ENCODE assay signal across 1 cellular context in the genomic region with DNA sequence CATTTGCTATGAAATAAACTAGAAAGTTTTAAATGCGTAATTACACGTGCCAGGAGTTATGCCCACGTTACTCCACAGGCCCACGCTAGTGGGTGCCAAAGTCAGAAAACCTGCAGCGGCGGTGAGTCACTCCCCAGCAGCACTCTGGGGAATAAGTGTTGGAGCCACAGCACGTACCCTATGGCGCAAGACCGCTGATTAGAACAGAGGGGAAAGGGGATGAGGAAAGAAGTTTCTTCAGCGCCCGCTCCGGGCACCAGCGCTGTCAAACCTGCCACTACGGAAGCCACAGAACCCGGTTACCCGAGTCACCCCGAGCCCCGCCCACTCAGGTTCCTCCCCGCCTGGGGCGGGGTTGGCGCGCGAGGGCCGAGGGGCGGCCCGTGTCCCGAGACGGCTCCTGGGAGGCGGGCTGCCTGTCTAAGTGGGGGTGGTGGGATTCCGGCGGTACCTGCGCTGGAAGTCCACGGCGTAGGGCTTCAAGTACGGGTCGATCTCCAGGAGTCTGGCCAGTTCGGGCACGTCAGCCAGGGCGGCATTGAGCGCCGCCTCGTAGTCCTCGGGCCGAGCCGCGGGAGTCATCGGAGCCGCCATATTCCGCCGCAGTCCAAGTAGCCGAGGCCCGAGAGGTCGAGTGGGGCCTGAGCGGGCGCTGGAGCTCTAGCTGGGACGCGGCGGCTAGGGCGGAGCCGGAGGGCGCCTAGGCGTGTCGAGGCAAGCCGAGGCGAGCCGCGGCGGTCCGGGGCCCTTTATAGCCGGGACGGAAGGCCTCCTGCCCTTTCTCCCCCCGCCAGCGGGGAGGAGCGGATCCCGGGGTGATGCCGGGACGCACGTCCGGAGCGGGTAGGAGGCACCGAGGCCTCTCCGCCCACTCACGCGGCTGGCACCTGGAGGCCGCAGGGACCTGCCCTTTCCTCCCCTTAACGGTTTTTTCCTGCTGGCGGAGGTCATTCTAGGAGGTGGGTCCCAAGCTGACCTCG.
TF ChIP-seq lines count a peak whose summit lies in the region.

GBE1 (minus strand) TSS at position 722 of the 980 bp plus-strand sequence; CDS start at position 594, 128 bp downstream.

TF ChIP-seq in HepG2, 621 proteins besides CTCF, POLR2A, EP300 and RAD21 (continued from another document and continues in another):
- TF ChIP-seq NR1H2 (CRISPR knock-in tag; IDR thresholded peaks at IDR 0.05; ENCODE audit: borderline replicate concordance, low read depth) (no peak), CCAR2 (optimal IDR thresholded peaks at IDR 0.05; ENCODE audit: low read depth, low read length) (no peak), HDAC1 (CRISPR knock-in tag; IDR thresholded peaks at IDR 0.05) (peak; percentile 95), IKZF4 (CRISPR knock-in tag; IDR thresholded peaks at IDR 0.05; ENCODE audit: borderline replicate concordance, low read depth, not compliant biosample characterization) (peak; percentile 72), ZNF816 (CRISPR knock-in tag; IDR thresholded peaks at IDR 0.05; ENCODE audit: borderline replicate concordance) (peak; percentile 37; the same call in 1 of the 2 replicates), MAFF (IDR thresholded peaks at IDR 0.05; ENCODE audit: low read depth, low read length) (no peak), PBX3 (CRISPR knock-in tag; IDR thresholded peaks at IDR 0.05; ENCODE audit: borderline replicate concordance) (peak; percentile 74; the same call in 1 of the 2 replicates), ZSCAN9 (CRISPR knock-in tag; IDR thresholded peaks at IDR 0.05; ENCODE audit: borderline replicate concordance) (peak; percentile 74), FOXC1 (CRISPR knock-in tag; IDR thresholded peaks at IDR 0.05; ENCODE audit: borderline replicate concordance) (peak; percentile 94), ZNF350 (CRISPR knock-in tag; IDR thresholded peaks at IDR 0.05; ENCODE audit: borderline replicate concordance, low read depth) (peak; percentile 98), ZNF180 (CRISPR knock-in tag; IDR thresholded peaks at IDR 0.05; ENCODE audit: borderline replicate concordance, low read depth) (0 out of 2 replicates have a peak, but pooled peaks have one; percentile 77), HNRNPLL (IDR thresholded peaks at IDR 0.05; ENCODE audit: low read depth, low read length, poor library complexity, severe bottlenecking) (peak; percentile 81), ZNF143 (CRISPR knock-in tag; IDR thresholded peaks at IDR 0.05) (no peak; the same call in 1 of the 2 replicates), HOXA9 (CRISPR knock-in tag; IDR thresholded peaks at IDR 0.05; ENCODE audit: borderline replicate concordance) (no peak; the same call in 1 of the 2 replicates), MXD1 (CRISPR knock-in tag; IDR thresholded peaks at IDR 0.05) (peak; percentile 79), BORCS8-MEF2B (CRISPR knock-in tag; IDR thresholded peaks at IDR 0.05) (peak; percentile 92), JUND (CRISPR knock-in tag; IDR thresholded peaks at IDR 0.05) (peak; percentile 63; the same call in 1 of the 2 replicates), ELF1 (CRISPR knock-in tag; IDR thresholded peaks at IDR 0.05) (peak; percentile 65), ARNTL (CRISPR knock-in tag; IDR thresholded peaks at IDR 0.05) (peak; percentile 100), FOXA1 (IDR thresholded peaks at IDR 0.05) (no peak), FOXA1 (CRISPR knock-in tag; IDR thresholded peaks at IDR 0.05) (no peak), KLF11 (CRISPR knock-in tag; IDR thresholded peaks at IDR 0.05) (0 out of 2 replicates have a peak, but pooled peaks have one; percentile 47), DR1 (CRISPR knock-in tag; IDR thresholded peaks at IDR 0.05) (peak; percentile 83; the same call in 1 of the 2 replicates), TCF12 (IDR thresholded peaks at IDR 0.05) (no peak), TCF12 (CRISPR knock-in tag; IDR thresholded peaks at IDR 0.05) (peak; percentile 93), AGO2 (optimal IDR thresholded peaks at IDR 0.05; ENCODE audit: low read depth, low read length) (peak; percentile 86), KDM5A (IDR thresholded peaks at IDR 0.05; ENCODE audit: borderline replicate concordance, low read length) (no peak; the same call in 1 of the 2 replicates), PAF1 (CRISPR knock-in tag; IDR thresholded peaks at IDR 0.05) (no peak), ZNF567 (CRISPR knock-in tag; IDR thresholded peaks at IDR 0.05; ENCODE audit: borderline replicate concordance) (no peak), YEATS2 (CRISPR knock-in tag; IDR thresholded peaks at IDR 0.05; ENCODE audit: borderline replicate concordance) (peak; percentile 74), MIXL1 (CRISPR knock-in tag; IDR thresholded peaks at IDR 0.05) (no peak), CAMTA2 (CRISPR knock-in tag; IDR thresholded peaks at IDR 0.05; ENCODE audit: borderline replicate concordance) (0 out of 2 replicates have a peak, but pooled peaks have one; percentile 64), SOX13 (IDR thresholded peaks at IDR 0.05) (peak; percentile 43; the same call in 1 of the 2 replicates), SOX13 (CRISPR knock-in tag; conservative IDR thresholded peaks at IDR 0.05 in 1 of 2, IDR thresholded peaks at IDR 0.05 in 1 of 2) (peak in 1 of 2 experiments; percentile 72; a peak in 2 of 4 replicates), ZNF547 (CRISPR knock-in tag; IDR thresholded peaks at IDR 0.05) (peak; percentile 89; the same call in 1 of the 2 replicates), SRSF9 (IDR thresholded peaks at IDR 0.05; ENCODE audit: borderline replicate concordance, insufficient read depth, low read depth, low read length, poor library complexity, severe bottlenecking) (no peak), ZSCAN25 (CRISPR knock-in tag; IDR thresholded peaks at IDR 0.05) (no peak; the same call in 1 of the 2 replicates), HOXA3 (CRISPR knock-in tag; IDR thresholded peaks at IDR 0.05) (peak; percentile 94), RNF219 (CRISPR knock-in tag; IDR thresholded peaks at IDR 0.05) (peak; percentile 22; the same call in 1 of the 2 replicates), NAIF1 (CRISPR knock-in tag; IDR thresholded peaks at IDR 0.05; ENCODE audit: borderline replicate concordance) (peak; percentile 56; the same call in 1 of the 2 replicates), HOXD1 (CRISPR knock-in tag; IDR thresholded peaks at IDR 0.05) (peak; percentile 88), KDM5B (CRISPR knock-in tag; IDR thresholded peaks at IDR 0.05; ENCODE audit: borderline replicate concordance) (peak; percentile 96), SMC3 (IDR thresholded peaks at IDR 0.05; ENCODE audit: low read length) (no peak), ZC3H4 (CRISPR knock-in tag; IDR thresholded peaks at IDR 0.05; ENCODE audit: borderline replicate concordance) (no peak), ZNF468 (CRISPR knock-in tag; IDR thresholded peaks at IDR 0.05) (no peak), PRDM4 (CRISPR knock-in tag; IDR thresholded peaks at IDR 0.05; ENCODE audit: borderline replicate concordance) (no peak), NFIB (CRISPR knock-in tag; IDR thresholded peaks at IDR 0.05; ENCODE audit: borderline replicate concordance) (no peak), MIER3 (CRISPR knock-in tag; IDR thresholded peaks at IDR 0.05; ENCODE audit: borderline replicate concordance) (peak; percentile 72), TARDBP (CRISPR knock-in tag; IDR thresholded peaks at IDR 0.05) (peak; percentile 80)
- TF ChIP-seq, protein P1, sequence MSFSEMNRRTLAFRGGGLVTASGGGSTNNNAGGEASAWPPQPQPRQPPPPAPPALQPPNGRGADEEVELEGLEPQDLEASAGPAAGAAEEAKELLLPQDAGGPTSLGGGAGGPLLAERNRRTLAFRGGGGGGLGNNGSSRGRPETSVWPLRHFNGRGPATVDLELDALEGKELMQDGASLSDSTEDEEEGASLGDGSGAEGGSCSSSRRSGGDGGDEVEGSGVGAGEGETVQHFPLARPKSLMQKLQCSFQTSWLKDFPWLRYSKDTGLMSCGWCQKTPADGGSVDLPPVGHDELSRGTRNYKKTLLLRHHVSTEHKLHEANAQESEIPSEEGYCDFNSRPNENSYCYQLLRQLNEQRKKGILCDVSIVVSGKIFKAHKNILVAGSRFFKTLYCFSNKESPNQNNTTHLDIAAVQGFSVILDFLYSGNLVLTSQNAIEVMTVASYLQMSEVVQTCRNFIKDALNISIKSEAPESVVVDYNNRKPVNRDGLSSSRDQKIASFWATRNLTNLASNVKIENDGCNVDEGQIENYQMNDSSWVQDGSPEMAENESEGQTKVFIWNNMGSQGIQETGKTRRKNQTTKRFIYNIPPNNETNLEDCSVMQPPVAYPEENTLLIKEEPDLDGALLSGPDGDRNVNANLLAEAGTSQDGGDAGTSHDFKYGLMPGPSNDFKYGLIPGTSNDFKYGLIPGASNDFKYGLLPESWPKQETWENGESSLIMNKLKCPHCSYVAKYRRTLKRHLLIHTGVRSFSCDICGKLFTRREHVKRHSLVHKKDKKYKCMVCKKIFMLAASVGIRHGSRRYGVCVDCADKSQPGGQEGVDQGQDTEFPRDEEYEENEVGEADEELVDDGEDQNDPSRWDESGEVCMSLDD (CRISPR knock-in tag; IDR thresholded peaks at IDR 0.05; ENCODE audit: borderline replicate concordance): peak; percentile 83; the same call in 1 of the 2 replicates
- TF ChIP-seq, protein P2, sequence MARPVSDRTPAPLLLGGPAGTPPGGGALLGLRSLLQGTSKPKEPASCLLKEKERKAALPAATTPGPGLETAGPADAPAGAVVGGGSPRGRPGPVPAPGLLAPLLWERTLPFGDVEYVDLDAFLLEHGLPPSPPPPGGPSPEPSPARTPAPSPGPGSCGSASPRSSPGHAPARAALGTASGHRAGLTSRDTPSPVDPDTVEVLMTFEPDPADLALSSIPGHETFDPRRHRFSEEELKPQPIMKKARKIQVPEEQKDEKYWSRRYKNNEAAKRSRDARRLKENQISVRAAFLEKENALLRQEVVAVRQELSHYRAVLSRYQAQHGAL (CRISPR knock-in tag; IDR thresholded peaks at IDR 0.05; ENCODE audit: not compliant biosample characterization): peak; percentile 88
- TF ChIP-seq, protein P3, sequence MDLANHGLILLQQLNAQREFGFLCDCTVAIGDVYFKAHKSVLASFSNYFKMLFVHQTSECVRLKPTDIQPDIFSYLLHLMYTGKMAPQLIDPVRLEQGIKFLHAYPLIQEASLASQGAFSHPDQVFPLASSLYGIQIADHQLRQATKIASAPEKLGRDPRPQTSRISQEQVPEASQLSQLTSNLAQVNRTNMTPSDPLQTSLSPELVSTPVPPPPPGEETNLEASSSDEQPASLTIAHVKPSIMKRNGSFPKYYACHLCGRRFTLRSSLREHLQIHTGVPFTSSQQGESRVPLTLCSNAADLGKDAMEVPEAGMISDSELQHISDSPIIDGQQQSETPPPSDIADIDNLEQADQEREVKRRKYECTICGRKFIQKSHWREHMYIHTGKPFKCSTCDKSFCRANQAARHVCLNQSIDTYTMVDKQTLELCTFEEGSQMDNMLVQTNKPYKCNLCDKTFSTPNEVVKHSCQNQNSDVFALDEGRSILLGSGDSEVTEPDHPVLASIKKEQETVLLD (CRISPR knock-in tag; IDR thresholded peaks at IDR 0.05; ENCODE audit: low read depth): peak; percentile 82
- TF ChIP-seq, protein P4, sequence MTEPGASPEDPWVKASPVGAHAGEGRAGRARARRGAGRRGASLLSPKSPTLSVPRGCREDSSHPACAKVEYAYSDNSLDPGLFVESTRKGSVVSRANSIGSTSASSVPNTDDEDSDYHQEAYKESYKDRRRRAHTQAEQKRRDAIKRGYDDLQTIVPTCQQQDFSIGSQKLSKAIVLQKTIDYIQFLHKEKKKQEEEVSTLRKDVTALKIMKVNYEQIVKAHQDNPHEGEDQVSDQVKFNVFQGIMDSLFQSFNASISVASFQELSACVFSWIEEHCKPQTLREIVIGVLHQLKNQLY (CRISPR knock-in tag; IDR thresholded peaks at IDR 0.05): peak; percentile 98
- TF ChIP-seq, protein P5, sequence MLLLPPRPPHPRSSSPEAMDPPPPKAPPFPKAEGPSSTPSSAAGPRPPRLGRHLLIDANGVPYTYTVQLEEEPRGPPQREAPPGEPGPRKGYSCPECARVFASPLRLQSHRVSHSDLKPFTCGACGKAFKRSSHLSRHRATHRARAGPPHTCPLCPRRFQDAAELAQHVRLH (CRISPR knock-in tag; IDR thresholded peaks at IDR 0.05; ENCODE audit: borderline replicate concordance, low read depth): no peak
